ENCODE assay signal across 1 cellular context in genomic region chr17:4375039-4375748, GRCh38.
TF ChIP-seq lines count a peak whose summit lies in the region.

No MANE protein-coding gene starts in this region.

TF ChIP-seq in H1, 55 proteins besides CTCF, POLR2A, EP300 and RAD21 (continued from another document):
- TF ChIP-seq MAFK (IDR thresholded peaks at IDR 0.05; ENCODE audit: low read depth, low read length), result no peak
- no peak for TF ChIP-seq CTBP2 (IDR thresholded peaks at IDR 0.05; ENCODE audit: borderline replicate concordance, insufficient read depth, insufficient read length, low read length)
- TF ChIP-seq TBP (IDR thresholded peaks at IDR 0.05; ENCODE audit: low read depth, low read length), result no peak
- no peak for TF ChIP-seq PHF8 (conservative IDR thresholded peaks at IDR 0.05; ENCODE audit: low read depth, low read length)
- no peak for TF ChIP-seq BACH1 (IDR thresholded peaks at IDR 0.05; ENCODE audit: low read length)
- no peak for TF ChIP-seq KDM5A (IDR thresholded peaks at IDR 0.05; ENCODE audit: low read length)
- TF ChIP-seq GABPA (IDR thresholded peaks at IDR 0.05; ENCODE audit: borderline replicate concordance, insufficient read depth, low read length), result no peak
- no peak for TF ChIP-seq SIRT6 (IDR thresholded peaks at IDR 0.05; ENCODE audit: low read length)
- TF ChIP-seq, protein P1, sequence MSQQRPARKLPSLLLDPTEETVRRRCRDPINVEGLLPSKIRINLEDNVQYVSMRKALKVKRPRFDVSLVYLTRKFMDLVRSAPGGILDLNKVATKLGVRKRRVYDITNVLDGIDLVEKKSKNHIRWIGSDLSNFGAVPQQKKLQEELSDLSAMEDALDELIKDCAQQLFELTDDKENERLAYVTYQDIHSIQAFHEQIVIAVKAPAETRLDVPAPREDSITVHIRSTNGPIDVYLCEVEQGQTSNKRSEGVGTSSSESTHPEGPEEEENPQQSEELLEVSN (IDR thresholded peaks at IDR 0.05), result no peak
- TF ChIP-seq USF2 (IDR thresholded peaks at IDR 0.05; ENCODE audit: low read length), result no peak
- TF ChIP-seq EGR1 (IDR thresholded peaks at IDR 0.05; ENCODE audit: borderline replicate concordance, low read depth, low read length), result no peak
- no peak for TF ChIP-seq CHD2 (IDR thresholded peaks at IDR 0.05; ENCODE audit: low read length)
- TF ChIP-seq POU5F1 (IDR thresholded peaks at IDR 0.05; ENCODE audit: low read depth, low read length), result no peak
TF ChIP-seq in H1: peak in this region for 0.
